In genomic region chr13:52454825-52455676, GRCh38 we compare ENCODE assay signal across 8 cellular contexts. TPM values are rescaled to one million over a fixed set of nuclear protein-coding genes. Genes with fewer than 3 reads are reported as not detected.
DNase-seq lines count a peak whose midpoint lies in the region; ATAC-seq and TF ChIP-seq lines count a peak whose summit lies in the region.

TSS of gene CKAP2 (plus strand) at chr13:52455478. CDS start at chr13:52455557, 79 bp downstream.

- TF ChIP-seq POLR2A in gastroesophageal sphincter (IDR thresholded peaks at IDR 0.05): peak; percentile 34 to 58
- peak in 1 of 2 donors; percentile 46 for TF ChIP-seq POLR2A in suprapubic skin (IDR thresholded peaks at IDR 0.05)

- CTCF ChIA-PET in activated naive CD4-positive, alpha-beta T cell treated with anti-CD3 and anti-CD28 coated beads for 36 hours (lab: Charles Lee): no interaction called here

- no peaks in the 10 kb centered on the region for H3K27me3 ChIP-seq in gastroesophageal sphincter
- H3K27me3 ChIP-seq in suprapubic skin: no peaks in the 10 kb centered on the region

- intact Hi-C loops in activated naive CD4-positive, alpha-beta T cell treated with anti-CD3 and anti-CD28 coated beads for 36 hours (cut with micrococcal nuclease): loop anchor here (1.0 to 5.0 kb wide), 8 partner anchors 162 to 1001 kb away; partner anchors contain the start of genes ALG11, SUGT1 and WDFY2

- H3K4me1 ChIP-seq in gastroesophageal sphincter (peaks cover 0 to 26% (median 0%) of the 10 kb centered on the region in 3 donors), suprapubic skin (peaks cover 50% of the 10 kb centered on the region)

- 0% methylated on average over 3 to 19 of the region's 56 CpGs for WGBS in gastroesophageal sphincter (ENCODE audit: low coverage in 1 of 2), 2 donors
- WGBS in suprapubic skin: under 1% methylated on average over 28 of the region's 56 CpGs

- peak within 1 kb of the TSS; percentile 97 for H3K27ac Mint-ChIP-seq in activated naive CD4-positive, alpha-beta T cell treated with anti-CD3 and anti-CD28 coated beads for 36 hours

- H3K4me3 Mint-ChIP-seq in activated naive CD4-positive, alpha-beta T cell treated with anti-CD3 and anti-CD28 coated beads for 36 hours: peak within 1 kb of the TSS; percentile 89

- no peaks in the 10 kb centered on the region for H3K27me3 Mint-ChIP-seq in activated naive CD4-positive, alpha-beta T cell treated with anti-CD3 and anti-CD28 coated beads for 36 hours (ENCODE audit: low read depth)

- H3K4me3 ChIP-seq in HFF-Myc (replicated peaks; ENCODE audit: low read depth, low read length): peak within 1 kb of the TSS; percentile 86
- H3K4me3 ChIP-seq in gastroesophageal sphincter: peak within 1 kb of the TSS; percentile 50 to 89
- peak within 1 kb of the TSS; percentile 82 for H3K4me3 ChIP-seq in suprapubic skin

- no peaks in the 10 kb centered on the region for H3K9me3 ChIP-seq in gastroesophageal sphincter
- H3K9me3 ChIP-seq in suprapubic skin: no peaks in the 10 kb centered on the region

- peak; percentile 96 for DNase-seq in GM03348 (ENCODE audit: low spot score)
- peak; percentile 86 for DNase-seq in HFF-Myc (ENCODE audit: extremely low read depth, low read depth)
- DNase-seq in NAMALWA (ENCODE audit: low spot score): peak; percentile 97
- DNase-seq in SK-N-DZ (ENCODE audit: low spot score): peak; percentile 97
- DNase-seq in activated naive CD4-positive, alpha-beta T cell treated with anti-CD3 and anti-CD28 coated beads for 36 hours: peak; percentile 96
- DNase-seq in non-pigmented ciliary epithelial cell (ENCODE audit: low read depth): peak; percentile 66
- peak; percentile 95 to 97 for DNase-seq in suprapubic skin (ENCODE audit: low spot score in 2 of 2)

- H3K36me3 Mint-ChIP-seq in activated naive CD4-positive, alpha-beta T cell treated with anti-CD3 and anti-CD28 coated beads for 36 hours (ENCODE audit: low read depth): peaks cover 25% of the 10 kb centered on the region

- TF ChIP-seq EP300 in gastroesophageal sphincter (IDR thresholded peaks at IDR 0.05) (no peak), suprapubic skin (IDR thresholded peaks at IDR 0.05) (no peak)

- ATAC-seq in gastroesophageal sphincter: peak; percentile 93

- H3K4me1 Mint-ChIP-seq in activated naive CD4-positive, alpha-beta T cell treated with anti-CD3 and anti-CD28 coated beads for 36 hours (ENCODE audit: low read depth): peaks cover 32% of the 10 kb centered on the region

- no peaks in the 10 kb centered on the region for H3K9me3 Mint-ChIP-seq in activated naive CD4-positive, alpha-beta T cell treated with anti-CD3 and anti-CD28 coated beads for 36 hours

- H3K36me3 ChIP-seq in gastroesophageal sphincter: peaks cover 0 to 5% of the 10 kb centered on the region in 2 donors
- H3K36me3 ChIP-seq in suprapubic skin: no peaks in the 10 kb centered on the region

- peak within 1 kb of the TSS; percentile 76 to 95 (median 90) for H3K27ac ChIP-seq in gastroesophageal sphincter
- H3K27ac ChIP-seq in suprapubic skin: peak within 1 kb of the TSS; percentile 93

- TF ChIP-seq CTCF in HFF-Myc (IDR thresholded peaks at IDR 0.05; ENCODE audit: low read depth, low read length, missing control alignments) (no peak), gastroesophageal sphincter (IDR thresholded peaks at IDR 0.05) (no peak), suprapubic skin (IDR thresholded peaks at IDR 0.05) (no peak)

RNA-seq across cellular contexts. Expression of gene CKAP2, which starts in this region (rescaled TPM):
- 69.9 and 75.6 TPM in 2 replicates for polyA plus RNA-seq in SK-N-DZ (2014; cell fraction: cytosol; rRNA removed)
- 57.8 and 71.6 TPM in 2 replicates for polyA plus RNA-seq in SK-N-DZ (2014; cell fraction: nucleus; rRNA removed)
- total RNA-seq in activated naive CD4-positive, alpha-beta T cell treated with anti-CD3 and anti-CD28 coated beads for 36 hours: 10 to 100 TPM; 81.3 to 82.8 TPM
- 1 to 10 TPM; 3.9 to 8.0 (median 5.3) TPM for total RNA-seq in gastroesophageal sphincter
- total RNA-seq in suprapubic skin: 10 to 100 TPM; 16.0 to 33.8 (median 24.5) TPM

Comparison
In these comparisons a context has a peak if more than half of its experiments do, and no peak if none do; other contexts are left out.
1. Peak in every context shown above with its lines: DNase-seq, ATAC-seq, H3K4me3 ChIP-seq and H3K27ac ChIP-seq.